ENCODE assay signal across 15 cellular contexts in genomic region chr16:69406780-69407331, GRCh38. TPM values are rescaled to one million over a fixed set of nuclear protein-coding genes. Genes with fewer than 3 reads are reported as not detected.
A peak's percentile ranks its signal among the peaks of the same experiment; 100 is the strongest.
DNase-seq lines count a peak whose midpoint lies in the region; ATAC-seq and TF ChIP-seq lines count a peak whose summit lies in the region.
"Had no signal": no experiment of that assay in that cellular context is flagged by ENCODE, and none has a peak within 500 bp of the region (broad histone marks: within the 10 kb centered on the region; RNA-seq: fewer than 3 reads in every experiment).

No MANE protein-coding gene starts in this region.

- no peaks in the 10 kb centered on the region for H3K36me3 Mint-ChIP-seq in activated CD4-positive, alpha-beta T cell treated with anti-CD3 and anti-CD28 coated beads for 36 hours (ENCODE audit: low read depth)
- no peaks in the 10 kb centered on the region for H3K36me3 Mint-ChIP-seq in activated CD4-positive, alpha-beta T cell treated with anti-CD3 and anti-CD28 coated beads, Interleukin-2, amount 10 ng/mL, durations not matched to agents 24 days and 14 days (ENCODE audit: low read depth)
- H3K36me3 Mint-ChIP-seq in nephron (ENCODE audit: low read depth), result no peaks in the 10 kb centered on the region

- H3K27ac Mint-ChIP-seq in activated CD4-positive, alpha-beta T cell treated with anti-CD3 and anti-CD28 coated beads for 36 hours, result no peak overlapping the region
- no peak overlapping the region for H3K27ac Mint-ChIP-seq in activated CD4-positive, alpha-beta T cell treated with anti-CD3 and anti-CD28 coated beads, Interleukin-2, amount 10 ng/mL, durations not matched to agents 24 days and 14 days
- H3K27ac Mint-ChIP-seq in nephron, result peak overlapping the region; percentile 67 to 91 (median 87)
- H3K27ac Mint-ChIP-seq: T-helper 1 cell treated with Interleukin-12 subunit alpha and Interleukin-12 subunit beta and Interleukin-4 antibody, amounts not matched to agents 30 μg/mL and 1 μg/mL, for 36 hours had no signal

- H3K4me1 Mint-ChIP-seq in activated CD4-positive, alpha-beta T cell treated with anti-CD3 and anti-CD28 coated beads for 36 hours, result peaks cover 19% of the 10 kb centered on the region
- H3K4me1 Mint-ChIP-seq in activated CD4-positive, alpha-beta T cell treated with anti-CD3 and anti-CD28 coated beads, Interleukin-2, amount 10 ng/mL, durations not matched to agents 24 days and 14 days, result peaks cover 19% of the 10 kb centered on the region
- peaks cover 59% of the 10 kb centered on the region for H3K4me1 Mint-ChIP-seq in nephron

- intact Hi-C loops in activated CD4-positive, alpha-beta T cell treated with anti-CD3 and anti-CD28 coated beads for 36 hours (cut with DNase I, micrococcal nuclease), result no loop called here
- intact Hi-C loops in activated CD4-positive, alpha-beta T cell treated with anti-CD3 and anti-CD28 coated beads, Interleukin-2, amount 10 ng/mL, durations not matched to agents 24 days and 14 days (cut with micrococcal nuclease), result no loop called here

- TF ChIP-seq CTCF in nephron (IDR thresholded peaks at IDR 0.05; ENCODE audit: unreplicated experiment in 3 of 3), result no peak

- CTCF ChIA-PET in activated CD4-positive, alpha-beta T cell treated with anti-CD3 and anti-CD28 coated beads for 36 hours (lab: Charles Lee), result interaction anchor here (0.6 to 0.7 kb wide), 4 partner anchors 8 to 320 kb away, joined by 3 read pairs; partner anchors contain the start of gene NQO1
- CTCF ChIA-PET in HEK293T (lab: Yijun Ruan, JAX), result interaction anchor here (1.3 kb wide), 1 partner anchor 9 kb away, joined by 5 read pairs; no protein-coding TSS in a partner anchor

- POLR2A ChIA-PET in activated CD4-positive, alpha-beta T cell treated with anti-CD3 and anti-CD28 coated beads for 36 hours (lab: Charles Lee), result no interaction called here
- POLR2A ChIA-PET in HEK293T (lab: Yijun Ruan, JAX), result no interaction called here

- H3K9me3 Mint-ChIP-seq in activated CD4-positive, alpha-beta T cell treated with anti-CD3 and anti-CD28 coated beads for 36 hours (ENCODE audit: low read depth), result no peaks in the 10 kb centered on the region
- no peaks in the 10 kb centered on the region for H3K9me3 Mint-ChIP-seq in activated CD4-positive, alpha-beta T cell treated with anti-CD3 and anti-CD28 coated beads, Interleukin-2, amount 10 ng/mL, durations not matched to agents 24 days and 14 days
- H3K9me3 Mint-ChIP-seq in nephron, result no peaks in the 10 kb centered on the region
- H3K9me3 Mint-ChIP-seq: neural crest cell; T-helper 1 cell treated with Interleukin-12 subunit alpha and Interleukin-12 subunit beta and Interleukin-4 antibody, amounts not matched to agents 30 μg/mL and 1 μg/mL, for 36 hours had no signal

- ATAC-seq in activated CD4-positive, alpha-beta T cell treated with anti-CD3 and anti-CD28 coated beads for 36 hours, result peak; percentile 68
- no peak for ATAC-seq in GM21515 (IDR thresholded peaks at IDR 0.05; ENCODE audit: unreplicated experiment)
- no peak for ATAC-seq in GM18498 (IDR thresholded peaks at IDR 0.05; ENCODE audit: unreplicated experiment)
- ATAC-seq: gastroesophageal sphincter had no signal

- no peaks in the 10 kb centered on the region for H3K27me3 Mint-ChIP-seq in activated CD4-positive, alpha-beta T cell treated with anti-CD3 and anti-CD28 coated beads for 36 hours
- peaks cover 2% of the 10 kb centered on the region for H3K27me3 Mint-ChIP-seq in activated CD4-positive, alpha-beta T cell treated with anti-CD3 and anti-CD28 coated beads, Interleukin-2, amount 10 ng/mL, durations not matched to agents 24 days and 14 days
- no peaks in the 10 kb centered on the region for H3K27me3 Mint-ChIP-seq in nephron (ENCODE audit: low read depth)

- peak; percentile 25 for DNase-seq in activated CD4-positive, alpha-beta T cell treated with anti-CD3 and anti-CD28 coated beads for 36 hours
- DNase-seq in activated CD4-positive, alpha-beta T cell treated with anti-CD3 and anti-CD28 coated beads, Interleukin-2, amount 10 ng/mL, durations not matched to agents 24 days and 14 days, result no peak
- DNase-seq in HEK293T (ENCODE audit: extremely low spot score) (peak; percentile 44), SK-N-DZ (ENCODE audit: low spot score) (peak; percentile 37)
- no peak for DNase-seq in stimulated activated naive CD4-positive, alpha-beta T cell treated with Interleukin-2 at 50 U/mL for 16 hours (lab: John Stamatoyannopoulos, UW)
- DNase-seq: activated CD4-positive, alpha-beta T cell treated with anti-CD3 and anti-CD28 coated beads for 48 hours; amygdala; KG1; NCI-H187 treated with DMSO at 0.1 percent for 48 hours had no signal

- H3K4me3 Mint-ChIP-seq in activated CD4-positive, alpha-beta T cell treated with anti-CD3 and anti-CD28 coated beads for 36 hours, result no peak overlapping the region
- no peak overlapping the region for H3K4me3 Mint-ChIP-seq in activated CD4-positive, alpha-beta T cell treated with anti-CD3 and anti-CD28 coated beads, Interleukin-2, amount 10 ng/mL, durations not matched to agents 24 days and 14 days
- H3K4me3 Mint-ChIP-seq in nephron, result no peak overlapping the region
- H3K4me3 Mint-ChIP-seq: neural crest cell; T-helper 1 cell treated with Interleukin-12 subunit alpha and Interleukin-12 subunit beta and Interleukin-4 antibody, amounts not matched to agents 30 μg/mL and 1 μg/mL, for 36 hours had no signal

TF ChIP-seq in HEK293T, 16 proteins besides CTCF, POLR2A, EP300 and RAD21:
- TF ChIP-seq FOXM1 (IDR thresholded peaks at IDR 0.05; ENCODE audit: borderline replicate concordance) (no peak), TARDBP (IDR thresholded peaks at IDR 0.05) (no peak)
- TF ChIP-seq, protein P1, sequence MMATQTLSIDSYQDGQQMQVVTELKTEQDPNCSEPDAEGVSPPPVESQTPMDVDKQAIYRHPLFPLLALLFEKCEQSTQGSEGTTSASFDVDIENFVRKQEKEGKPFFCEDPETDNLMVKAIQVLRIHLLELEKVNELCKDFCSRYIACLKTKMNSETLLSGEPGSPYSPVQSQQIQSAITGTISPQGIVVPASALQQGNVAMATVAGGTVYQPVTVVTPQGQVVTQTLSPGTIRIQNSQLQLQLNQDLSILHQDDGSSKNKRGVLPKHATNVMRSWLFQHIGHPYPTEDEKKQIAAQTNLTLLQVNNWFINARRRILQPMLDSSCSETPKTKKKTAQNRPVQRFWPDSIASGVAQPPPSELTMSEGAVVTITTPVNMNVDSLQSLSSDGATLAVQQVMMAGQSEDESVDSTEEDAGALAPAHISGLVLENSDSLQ (IDR thresholded peaks at IDR 0.05), result peak; percentile 82

RNA-seq across cellular contexts. Expression of gene CYB5B, which starts 17.6 kb away (rescaled TPM):
- total RNA-seq in activated CD4-positive, alpha-beta T cell treated with anti-CD3 and anti-CD28 coated beads for 36 hours, result 100 to 1,000 TPM; 158 to 187 TPM
- total RNA-seq in activated CD4-positive, alpha-beta T cell treated with anti-CD3 and anti-CD28 coated beads, Interleukin-2, amount 10 ng/mL, durations not matched to agents 24 days and 14 days, result 154 and 166 TPM in 2 replicates
- polyA plus RNA-seq in SK-N-DZ (2014; cell fraction: cytosol; rRNA removed), result 80.5 and 95.0 TPM in 2 replicates
- polyA plus RNA-seq in SK-N-DZ (2014; cell fraction: nucleus; rRNA removed), result 23.8 and 35.5 TPM in 2 replicates

RNA-seq across cellular contexts. Expression of gene TERF2, which starts 21.0 kb away (rescaled TPM):
- total RNA-seq in activated CD4-positive, alpha-beta T cell treated with anti-CD3 and anti-CD28 coated beads for 36 hours, result 10 to 100 TPM; 45.9 to 82.4 TPM
- 58.3 and 71.1 TPM in 2 replicates for total RNA-seq in activated CD4-positive, alpha-beta T cell treated with anti-CD3 and anti-CD28 coated beads, Interleukin-2, amount 10 ng/mL, durations not matched to agents 24 days and 14 days
- polyA plus RNA-seq in SK-N-DZ (2014; cell fraction: cytosol; rRNA removed), result 11.8 and 15.0 TPM in 2 replicates
- polyA plus RNA-seq in SK-N-DZ (2014; cell fraction: nucleus; rRNA removed), result 7.6 and 10.8 TPM in 2 replicates

RNA-seq across cellular contexts. Expression of gene TMED6, which starts 55.3 kb away (rescaled TPM):
- total RNA-seq in activated CD4-positive, alpha-beta T cell treated with anti-CD3 and anti-CD28 coated beads for 36 hours, result 1 to 10 TPM; 1.2 to 1.3 TPM
- total RNA-seq in activated CD4-positive, alpha-beta T cell treated with anti-CD3 and anti-CD28 coated beads, Interleukin-2, amount 10 ng/mL, durations not matched to agents 24 days and 14 days, result 1.6 and 1.7 TPM in 2 replicates
- polyA plus RNA-seq in SK-N-DZ (2014; cell fraction: cytosol; rRNA removed), result 0.76 TPM in 1 of 2 replicates, not detected in the other
- polyA plus RNA-seq in SK-N-DZ (2014; cell fraction: nucleus; rRNA removed), result not detected in 2 replicates

Comparison
In these comparisons a context has a peak if more than half of its experiments do, and no peak if none do; other contexts are left out.
1. DNase-seq: peak in activated CD4-positive, alpha-beta T cell treated with anti-CD3 and anti-CD28 coated beads for 36 hours (single experiment), HEK293T (single experiment) and SK-N-DZ (single experiment); none in activated CD4-positive, alpha-beta T cell treated with anti-CD3 and anti-CD28 coated beads, Interleukin-2, amount 10 ng/mL, durations not matched to agents 24 days and 14 days (single experiment) and stimulated activated naive CD4-positive, alpha-beta T cell treated with Interleukin-2 at 50 U/mL for 16 hours (single experiment).
2. H3K27ac Mint-ChIP-seq: peak in nephron (3 of 3); none in activated CD4-positive, alpha-beta T cell treated with anti-CD3 and anti-CD28 coated beads for 36 hours (single experiment) and activated CD4-positive, alpha-beta T cell treated with anti-CD3 and anti-CD28 coated beads, Interleukin-2, amount 10 ng/mL, durations not matched to agents 24 days and 14 days (single experiment).